ENCODE assay signal across 31 cellular contexts in the genomic region with DNA sequence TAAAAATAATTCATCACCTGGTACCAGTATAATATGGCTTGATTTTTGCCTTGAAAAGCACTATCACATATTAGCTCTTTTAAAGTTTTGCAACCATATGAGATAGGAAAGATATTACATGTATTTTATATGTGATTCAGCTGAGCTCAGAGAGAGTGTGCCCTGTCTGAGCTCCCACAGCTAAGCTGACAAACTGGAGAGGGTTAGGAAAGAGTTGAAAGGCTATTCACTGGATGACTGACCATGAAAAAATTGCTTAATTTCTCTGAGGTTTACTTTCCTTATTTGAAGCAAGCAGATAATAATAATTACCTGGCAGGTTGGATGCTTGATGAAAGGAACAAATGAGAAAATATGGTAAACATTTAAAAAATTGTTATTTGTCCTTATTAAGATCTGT.
DNase-seq lines count a peak whose midpoint lies in the region; ATAC-seq and TF ChIP-seq lines count a peak whose summit lies in the region.
"Had no signal": no experiment of that assay in that cellular context is flagged by ENCODE, and none has a peak within 500 bp of the region (broad histone marks: within the 10 kb centered on the region; RNA-seq: fewer than 3 reads in every experiment).

No MANE protein-coding gene starts in this region.

- H4K91ac ChIP-seq in IMR-90 (ENCODE audit: insufficient read depth, low read depth, low read length): no peak overlapping the region

- no peak overlapping the region for H2BK15ac ChIP-seq in IMR-90 (ENCODE audit: low read depth, low read length)

- peaks cover 23 to 31% of the 10 kb centered on the region in 2 donors for H3K4me1 Mint-ChIP-seq in immature natural killer cell

- no peak for TF ChIP-seq RAD21 in IMR-90 (IDR thresholded peaks at IDR 0.05; ENCODE audit: low read length)

- in situ Hi-C loops in IMR-90 (cut with MboI; ENCODE audit: low sequenced_read_pairs): loop anchor here (10.0 kb wide), 1 partner anchor 246 kb away; no protein-coding TSS in a partner anchor

- H4K20me1 ChIP-seq in IMR-90 (ENCODE audit: insufficient read depth, low read length) (no peaks in the 10 kb centered on the region), osteoblast (ENCODE audit: insufficient read depth, low read length) (no peaks in the 10 kb centered on the region)

- H2BK5ac ChIP-seq in IMR-90 (ENCODE audit: low read depth, low read length, poor library complexity, severe bottlenecking): no peak overlapping the region

- no peak overlapping the region for H3K9ac ChIP-seq in IMR-90 (ENCODE audit: low read depth, low read length)

- no TSS peak for BruUV-seq in IMR-90 (replicated peaks; lab: Mats Ljungman, UMichigan)

- H2AK5ac ChIP-seq in IMR-90 (ENCODE audit: low read depth, low read length): no peak overlapping the region

- H2AFZ ChIP-seq in IMR-90 (replicated peaks; ENCODE audit: low read length, poor library complexity) (no peak overlapping the region), osteoblast (ENCODE audit: low read length) (no peak overlapping the region)
- H2AFZ ChIP-seq: hepatocyte had no signal

- H3K36me3 ChIP-seq in IMR-90 (ENCODE audit: control insufficient read depth, insufficient read depth, low read length) (no peaks in the 10 kb centered on the region), osteoblast (ENCODE audit: insufficient read depth, low read length) (no peaks in the 10 kb centered on the region)
- H3K36me3 ChIP-seq: gastrocnemius medialis, vagina had no signal

- H3K14ac ChIP-seq in IMR-90 (replicated peaks; ENCODE audit: low read depth, low read length): no peak overlapping the region

- dilution Hi-C loops in IMR-90 (cut with HindIII; ENCODE audit: low sequenced_read_pairs, unreplicated experiment): no loop called here

- H3K4me3 ChIP-seq in IMR-90 (ENCODE audit: insufficient read depth, low read depth, low read length) (no peak overlapping the region), osteoblast (ENCODE audit: insufficient read depth, low read length) (no peak overlapping the region)
- H3K4me3 ChIP-seq: gastrocnemius medialis, hepatocyte, vagina had no signal

- H3K56ac ChIP-seq in IMR-90 (ENCODE audit: extremely low read depth, insufficient read depth, low read length): no peak overlapping the region

- CTCF ChIA-PET in IMR-90 (lab: Yijun Ruan, JAX): interaction anchor here (0.9 kb wide), 1 partner anchor 96 kb away, joined by 4 read pairs; no protein-coding TSS in a partner anchor

- POLR2A ChIA-PET in IMR-90 (lab: Charles Lee; ENCODE audit: unreplicated experiment): no interaction called here

- H3K9me3 ChIP-seq in IMR-90 (ENCODE audit: control insufficient read depth, insufficient read depth, low read length): no peaks in the 10 kb centered on the region
- H3K9me3 ChIP-seq in osteoblast (ENCODE audit: low read depth, low read length): no peaks in the 10 kb centered on the region
- H3K9me3 ChIP-seq: gastrocnemius medialis, vagina had no signal

- ATAC-seq in IMR-90 (ENCODE audit: low read depth) (no peak; the same call in 1 of the 2 replicates), esophagus mucosa (peak; percentile 59), HG03039 (IDR thresholded peaks at IDR 0.05; ENCODE audit: unreplicated experiment) (no peak), GM21423 (IDR thresholded peaks at IDR 0.05; ENCODE audit: unreplicated experiment) (no peak)
- ATAC-seq: CD8-positive, alpha-beta T cell; gastrocnemius medialis; left lobe of liver; naive thymus-derived CD8-positive, alpha-beta T cell; Panc1 had no signal

- H3K27me3 Mint-ChIP-seq in immature natural killer cell (ENCODE audit: low read depth in 3 of 3): peaks cover 0 to 2% (median 0%) of the 10 kb centered on the region in 3 donors
- H3K27me3 Mint-ChIP-seq: activated T-cell treated with anti-CD3 and anti-CD28 coated beads, Interleukin-2, amount 50 U/mL, for 24 hours; naive thymus-derived CD8-positive, alpha-beta T cell had no signal

- no peak overlapping the region for H3K4ac ChIP-seq in IMR-90 (ENCODE audit: low read depth, low read length)

- H2BK20ac ChIP-seq in IMR-90 (ENCODE audit: low read depth, low read length): no peak overlapping the region

- no peak overlapping the region for H4K8ac ChIP-seq in IMR-90 (ENCODE audit: low read depth in 2 of 2, low read length in 2 of 2)

- intact Hi-C loops in IMR-90 (cut with micrococcal nuclease): loop anchor here (5.0 to 10.0 kb wide), 3 partner anchors 154 to 886 kb away; partner anchors contain the start of gene GTPBP8

- H3K79me1 ChIP-seq in IMR-90 (ENCODE audit: low read depth in 1 of 2, low read length in 2 of 2): no peaks in the 10 kb centered on the region

- H3K9me3 Mint-ChIP-seq in immature natural killer cell: no peaks in the 10 kb centered on the region
- H3K9me3 Mint-ChIP-seq: activated T-cell treated with anti-CD3 and anti-CD28 coated beads, Interleukin-2, amount 50 U/mL, for 24 hours; CD8-positive, alpha-beta T cell; naive thymus-derived CD8-positive, alpha-beta T cell had no signal

- H3K27ac ChIP-seq in IMR-90 (ENCODE audit: insufficient read depth, low read length): no peak overlapping the region
- no peak overlapping the region for H3K27ac ChIP-seq in osteoblast (ENCODE audit: low read depth, low read length)
- H3K27ac ChIP-seq: epithelial cell of prostate, gastrocnemius medialis, hepatocyte, vagina had no signal

- no peak overlapping the region; the same call in 1 of the 2 replicates for H3K23ac ChIP-seq in IMR-90 (ENCODE audit: low read depth, low read length)

- no peak for TF ChIP-seq POLR2A in IMR-90 (IDR thresholded peaks at IDR 0.05; ENCODE audit: low read depth, low read length)

- TF ChIP-seq CTCF in IMR-90 (conservative IDR thresholded peaks at IDR 0.05; ENCODE audit: low read depth, low read length) (no peak), osteoblast (IDR thresholded peaks at IDR 0.05; ENCODE audit: extremely low read depth, low read depth, low read length) (no peak)

- H2AK9ac ChIP-seq in IMR-90 (replicated peaks; ENCODE audit: low read depth, low read length, poor library complexity): no peak overlapping the region

- no peak overlapping the region for H2BK120ac ChIP-seq in IMR-90 (ENCODE audit: low read depth, low read length)

- H3K36me3 Mint-ChIP-seq in immature natural killer cell: no peaks in the 10 kb centered on the region
- H3K36me3 Mint-ChIP-seq: CD8-positive, alpha-beta T cell; naive thymus-derived CD8-positive, alpha-beta T cell had no signal

- DNase-seq in AML-193 (lab: John Stamatoyannopoulos, UW): peak; percentile 80 to 83
- DNase-seq in IMR-90: peak; percentile 35
- DNase-seq in osteoblast (ENCODE audit: insufficient read length, low spot score, missing footprints): peak; percentile 72
- DNase-seq in immature natural killer cell: no peak
- DNase-seq: activated CD8-positive, alpha-beta memory T cell treated with anti-CD3 and anti-CD28 coated beads for 24 hours; activated naive CD4-positive, alpha-beta T cell; activated T-cell treated with anti-CD3 and anti-CD28 coated beads, Interleukin-2, amount 50 U/mL, for 24 hours; anterior cingulate cortex; CD8-positive, alpha-beta T cell; central memory CD4-positive, alpha-beta T cell; DMS153; gastrocnemius medialis; KG1; MM.1S; naive thymus-derived CD8-positive, alpha-beta T cell; NCI-H1417 treated with DMSO at 0.1 percent for 48 hours; NCI-H510A; NK-92 treated with Interleukin-12 subunit alpha and Interleukin-12 subunit beta, amount 100 ng/mL, for 24 hours; occipital lobe; retina; SIG-M5; stimulated activated naive CD4-positive, alpha-beta T cell; SW 1271 had no signal

- H3K4me1 ChIP-seq in IMR-90 (ENCODE audit: control insufficient read depth, insufficient read depth, low read length): 0 out of 2 replicates have a peak, but pooled peaks cover 1% of the 10 kb centered on the region
- peaks cover 34% of the 10 kb centered on the region for H3K4me1 ChIP-seq in osteoblast (ENCODE audit: insufficient read depth, low read length)
- H3K4me1 ChIP-seq: gastrocnemius medialis had no signal

- no peaks in the 10 kb centered on the region for H3K9me1 ChIP-seq in IMR-90 (ENCODE audit: insufficient read depth, low read length)

- H3K4me3 Mint-ChIP-seq in immature natural killer cell: no peak overlapping the region
- H3K4me3 Mint-ChIP-seq: activated T-cell treated with anti-CD3 and anti-CD28 coated beads, Interleukin-2, amount 50 U/mL, for 24 hours; CD8-positive, alpha-beta T cell; naive thymus-derived CD8-positive, alpha-beta T cell had no signal

- H3K18ac ChIP-seq in IMR-90 (ENCODE audit: low read depth, low read length): no peak overlapping the region

- H4K5ac ChIP-seq in IMR-90 (ENCODE audit: low read depth, low read length): no peak overlapping the region; the same call in 1 of the 2 replicates

- H3K4me2 ChIP-seq in IMR-90 (ENCODE audit: low read depth, low read length) (no peak overlapping the region), osteoblast (ENCODE audit: insufficient read depth, low read length) (no peak overlapping the region)
- H3K4me2 ChIP-seq: hepatocyte had no signal

- H3K27me3 ChIP-seq in IMR-90 (ENCODE audit: control insufficient read depth, insufficient read depth, low read length): no peaks in the 10 kb centered on the region
- H3K27me3 ChIP-seq in osteoblast (ENCODE audit: insufficient read depth, low read length): no peaks in the 10 kb centered on the region
- H3K27me3 ChIP-seq: gastrocnemius medialis, hepatocyte, vagina had no signal

- no peak overlapping the region for H3K27ac Mint-ChIP-seq in immature natural killer cell
- H3K27ac Mint-ChIP-seq: activated T-cell treated with anti-CD3 and anti-CD28 coated beads, Interleukin-2, amount 50 U/mL, for 24 hours; CD8-positive, alpha-beta T cell had no signal

- no peaks in the 10 kb centered on the region for H3K79me2 ChIP-seq in osteoblast (ENCODE audit: insufficient read depth, low read length)
- H3K79me2 ChIP-seq: hepatocyte had no signal

TF ChIP-seq in IMR-90, 13 proteins besides CTCF, POLR2A, EP300 and RAD21:
- TF ChIP-seq CEBPB (IDR thresholded peaks at IDR 0.05; ENCODE audit: low read depth, low read length) (no peak), NFE2L2 (IDR thresholded peaks at IDR 0.05; ENCODE audit: low read depth, low read length) (no peak), SMC3 (IDR thresholded peaks at IDR 0.05; ENCODE audit: low read depth, low read length) (no peak), RFX5 (IDR thresholded peaks at IDR 0.05; ENCODE audit: low read depth, low read length) (no peak), CHD1 (IDR thresholded peaks at IDR 0.05; ENCODE audit: low read depth, low read length) (no peak)
- TF ChIP-seq, protein P1, sequence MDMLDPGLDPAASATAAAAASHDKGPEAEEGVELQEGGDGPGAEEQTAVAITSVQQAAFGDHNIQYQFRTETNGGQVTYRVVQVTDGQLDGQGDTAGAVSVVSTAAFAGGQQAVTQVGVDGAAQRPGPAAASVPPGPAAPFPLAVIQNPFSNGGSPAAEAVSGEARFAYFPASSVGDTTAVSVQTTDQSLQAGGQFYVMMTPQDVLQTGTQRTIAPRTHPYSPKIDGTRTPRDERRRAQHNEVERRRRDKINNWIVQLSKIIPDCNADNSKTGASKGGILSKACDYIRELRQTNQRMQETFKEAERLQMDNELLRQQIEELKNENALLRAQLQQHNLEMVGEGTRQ (IDR thresholded peaks at IDR 0.05; ENCODE audit: low read depth, low read length): no peak

Comparison
In these comparisons a context has a peak if more than half of its experiments do, and no peak if none do; other contexts are left out.
1. DNase-seq: peak in AML-193 (2 of 2), IMR-90 (single experiment) and osteoblast (single experiment); none in immature natural killer cell (0 of 3).